9 cellular contexts compared by ENCODE assay signal in genomic region chr3:123365450-123366143, GRCh38.
DNase-seq lines count a peak whose midpoint lies in the region; ATAC-seq and TF ChIP-seq lines count a peak whose summit lies in the region.
"Had no signal": no experiment of that assay in that cellular context is flagged by ENCODE, and none has a peak within 500 bp of the region (broad histone marks: within the 10 kb centered on the region; RNA-seq: fewer than 3 reads in every experiment).

No MANE protein-coding gene starts in this region.

- ATAC-seq in mucosa of descending colon (peak; percentile 84), HG03095 (IDR thresholded peaks at IDR 0.05; ENCODE audit: unreplicated experiment) (no peak), lower lobe of right lung (no peak), HG03025 (IDR thresholded peaks at IDR 0.05; ENCODE audit: low FRiP score, unreplicated experiment) (no peak)

- DNase-seq in DMS53 treated with DMSO at 0.1 percent for 48 hours (lab: John Stamatoyannopoulos, UW; ENCODE audit: unreplicated experiment) = peak; percentile 2
- peak; percentile 27 for DNase-seq in NAMALWA (ENCODE audit: low spot score)
- no peak for DNase-seq in colonic mucosa
- peak in 2 of 3 donors; percentile 50 to 53 for DNase-seq in mucosa of descending colon
- DNase-seq in lower lobe of right lung = no peak
- no peak for DNase-seq in Ammon's horn (ENCODE audit: low spot score)

- TF ChIP-seq CTCF in colonic mucosa (IDR thresholded peaks at IDR 0.05) (peak; percentile 34), mucosa of descending colon (IDR thresholded peaks at IDR 0.05) (peak; percentile 23), lower lobe of right lung (IDR thresholded peaks at IDR 0.05) (no peak)

- H3K27me3 ChIP-seq in colonic mucosa (no peaks in the 10 kb centered on the region), lower lobe of right lung (ENCODE audit: low read depth) (no peaks in the 10 kb centered on the region)

- H3K9ac ChIP-seq in colonic mucosa (ENCODE audit: low read depth in 2 of 2, low read length in 2 of 2) = no peak overlapping the region

- H3K9me3 ChIP-seq in colonic mucosa (no peaks in the 10 kb centered on the region), mucosa of descending colon (peaks cover 5% of the 10 kb centered on the region), lower lobe of right lung (no peaks in the 10 kb centered on the region)

- H3K27ac ChIP-seq in colonic mucosa (no peak overlapping the region), lower lobe of right lung (no peak overlapping the region)
- H3K27ac ChIP-seq: skin epidermis had no signal

- no peaks in the 10 kb centered on the region for H3K36me3 ChIP-seq in colonic mucosa
- H3K36me3 ChIP-seq in mucosa of descending colon (ENCODE audit: low read depth) = no peaks in the 10 kb centered on the region
- H3K36me3 ChIP-seq in lower lobe of right lung = no peaks in the 10 kb centered on the region

- intact Hi-C loops in colonic mucosa (cut with DNase I) = no loop called here
- intact Hi-C loops in mucosa of descending colon (cut with DNase I, micrococcal nuclease) = no loop called here
- intact Hi-C loops in lower lobe of right lung (cut with DNase I) = no loop called here

- H3K4me3 ChIP-seq in colonic mucosa = no peak overlapping the region
- H3K4me3 ChIP-seq in mucosa of descending colon = no peak overlapping the region
- H3K4me3 ChIP-seq in lower lobe of right lung = no peak overlapping the region
- H3K4me3 ChIP-seq: skin epidermis had no signal

- no peaks in the 10 kb centered on the region for H3K4me1 ChIP-seq in colonic mucosa
- H3K4me1 ChIP-seq in mucosa of descending colon (ENCODE audit: low read depth) = no peaks in the 10 kb centered on the region
- H3K4me1 ChIP-seq in lower lobe of right lung = no peaks in the 10 kb centered on the region

Comparison
In these comparisons a context has a peak if more than half of its experiments do, and no peak if none do; other contexts are left out.
1. DNase-seq: peak in DMS53 treated with DMSO at 0.1 percent for 48 hours (single experiment), NAMALWA (single experiment) and mucosa of descending colon (2 of 3); none in colonic mucosa (single experiment), lower lobe of right lung (single experiment) and Ammon's horn (single experiment).